Comparison of ENCODE assay signal across 10 cellular contexts in genomic region chr11:72111300-72111699, GRCh38. TPM values are rescaled to one million over a fixed set of nuclear protein-coding genes. Genes with fewer than 3 reads are reported as not detected.
DNase-seq lines count a peak whose midpoint lies in the region; ATAC-seq and TF ChIP-seq lines count a peak whose summit lies in the region.
"Had no signal": no experiment of that assay in that cellular context is flagged by ENCODE, and none has a peak within 500 bp of the region (broad histone marks: within the 10 kb centered on the region; RNA-seq: fewer than 3 reads in every experiment).

No MANE protein-coding gene starts in this region.

- intact Hi-C loops in left lung (cut with DNase I): no loop called here

- H3K27ac Mint-ChIP-seq in T-helper 1 cell treated with Interleukin-12 subunit alpha and Interleukin-12 subunit beta and Interleukin-4 antibody, amounts not matched to agents 30 μg/mL and 1 μg/mL, for 36 hours: peak overlapping the region; percentile 98

- H3K27me3 Mint-ChIP-seq in T-helper 1 cell treated with Interleukin-12 subunit alpha and Interleukin-12 subunit beta and Interleukin-4 antibody, amounts not matched to agents 30 μg/mL and 1 μg/mL, for 36 hours (ENCODE audit: low read depth): no peaks in the 10 kb centered on the region

- H3K4me1 ChIP-seq in adipocyte (ENCODE audit: control insufficient read depth, insufficient read depth, low read length): peaks cover 22% of the 10 kb centered on the region
- H3K4me1 ChIP-seq in left lung: peaks cover 8 to 16% of the 10 kb centered on the region in 2 donors

- H3K4me1 Mint-ChIP-seq in T-helper 1 cell treated with Interleukin-12 subunit alpha and Interleukin-12 subunit beta and Interleukin-4 antibody, amounts not matched to agents 30 μg/mL and 1 μg/mL, for 36 hours (ENCODE audit: low read depth): peaks cover 18% of the 10 kb centered on the region

- no peak for ATAC-seq in left lung
- ATAC-seq in HG03378 (IDR thresholded peaks at IDR 0.05; ENCODE audit: unreplicated experiment): no peak

- peaks cover 5% of the 10 kb centered on the region for H3K9me3 Mint-ChIP-seq in T-helper 1 cell treated with Interleukin-12 subunit alpha and Interleukin-12 subunit beta and Interleukin-4 antibody, amounts not matched to agents 30 μg/mL and 1 μg/mL, for 36 hours

- H3K36me3 Mint-ChIP-seq in T-helper 1 cell treated with Interleukin-12 subunit alpha and Interleukin-12 subunit beta and Interleukin-4 antibody, amounts not matched to agents 30 μg/mL and 1 μg/mL, for 36 hours (ENCODE audit: low read depth): peaks cover 8% of the 10 kb centered on the region

- no peaks in the 10 kb centered on the region for H3K27me3 ChIP-seq in adipocyte (replicated peaks; ENCODE audit: control insufficient read depth, insufficient read depth, low read length)
- H3K27me3 ChIP-seq in left lung: no peaks in the 10 kb centered on the region

- H3K4me3 Mint-ChIP-seq in T-helper 1 cell treated with Interleukin-12 subunit alpha and Interleukin-12 subunit beta and Interleukin-4 antibody, amounts not matched to agents 30 μg/mL and 1 μg/mL, for 36 hours: peak overlapping the region; percentile 92

- peak overlapping the region; percentile 97 for H3K9ac ChIP-seq in adipocyte (ENCODE audit: low read length)

- H3K4me3 ChIP-seq in adipocyte (ENCODE audit: low read length) (peak overlapping the region; percentile 89), left lung (peak overlapping the region; percentile 52 to 58)

- H3K9me3 ChIP-seq in adipocyte (ENCODE audit: control insufficient read depth, low read length): no peaks in the 10 kb centered on the region
- no peaks in the 10 kb centered on the region for H3K9me3 ChIP-seq in left lung

- no peaks in the 10 kb centered on the region for H3K36me3 ChIP-seq in adipocyte (ENCODE audit: control insufficient read depth, insufficient read depth, low read length, severe bottlenecking)
- peaks cover 0 to 25% of the 10 kb centered on the region in 2 donors for H3K36me3 ChIP-seq in left lung

- DNase-seq in T-helper 1 cell (no peak), adipocyte (ENCODE audit: low read depth) (no peak), left lung (no peak), NAMALWA (ENCODE audit: low spot score) (no peak), globus pallidus (ENCODE audit: low spot score) (no peak)
- DNase-seq: activated CD4-positive, alpha-beta T cell treated with anti-CD3 and anti-CD28 coated beads, Interleukin-2, amount 50 U/mL, for 48 hours had no signal

- H3K27ac ChIP-seq in left lung (peak overlapping the region; percentile 99 to 100), temporal lobe (ENCODE audit: low read depth, low read length) (peak overlapping the region; percentile 98)

- no peak for TF ChIP-seq CTCF in left lung (IDR thresholded peaks at IDR 0.05)

RNA-seq across cellular contexts. Expression of gene ANAPC15, which starts 1.2 kb away (rescaled TPM):
- total RNA-seq in left lung: 10 to 100 TPM; 27.1 to 29.3 TPM
- total RNA-seq in temporal lobe: 12.5 TPM

RNA-seq across cellular contexts. Expression of gene TOMT, which starts 5.6 kb away (rescaled TPM):
- total RNA-seq in left lung: not detected
- not detected for total RNA-seq in temporal lobe
- total RNA-seq: A172 had no signal

RNA-seq across cellular contexts. Expression of gene LAMTOR1, which starts 8.2 kb away (rescaled TPM):
- total RNA-seq in left lung (100 to 1,000 TPM; 101 to 118 TPM), temporal lobe (34.4 TPM)

RNA-seq across cellular contexts. Expression of gene FOLR3, which starts 24.2 kb away (rescaled TPM):
- total RNA-seq in left lung (10 to 100 TPM in 1 of 2 donors, under 1 TPM in 1; 0.32 to 15.6 TPM), temporal lobe (not detected)
- total RNA-seq: A172 had no signal

RNA-seq across cellular contexts. Expression of gene LRRC51, which starts 30.6 kb away (rescaled TPM):
- total RNA-seq in left lung (10 to 100 TPM in 1 of 2 donors, 1 to 10 TPM in 1; 6.7 to 13.0 TPM), temporal lobe (5.7 TPM)
